In genomic region chr19:1269065-1269477, GRCh38 we compare ENCODE assay signal across 1 cellular context.
TF ChIP-seq lines count a peak whose summit lies in the region.

Gene CIRBP, plus strand, starts transcription at chr19:1269332. Its CDS starts 1,602 bp downstream, at chr19:1270934.

TF ChIP-seq in HepG2, 621 proteins besides CTCF, POLR2A, EP300 and RAD21 (continued from another document and continues in another):
- peak; percentile 4; the same call in 1 of the 2 replicates for TF ChIP-seq ZBTB33 (CRISPR knock-in tag; IDR thresholded peaks at IDR 0.05)
- TF ChIP-seq YEATS2 (CRISPR knock-in tag; IDR thresholded peaks at IDR 0.05; ENCODE audit: borderline replicate concordance): peak; percentile 47; the same call in 1 of the 2 replicates
- peak; percentile 98 for TF ChIP-seq POLR2AphosphoS5 (IDR thresholded peaks at IDR 0.05; ENCODE audit: low read depth, low read length)
- TF ChIP-seq NPAS2 (CRISPR knock-in tag; IDR thresholded peaks at IDR 0.05; ENCODE audit: borderline replicate concordance): no peak
- TF ChIP-seq ZNF496 (CRISPR knock-in tag; IDR thresholded peaks at IDR 0.05; ENCODE audit: insufficient replicate concordance): no peak
- TF ChIP-seq BCL6 (CRISPR knock-in tag; IDR thresholded peaks at IDR 0.05): peak; percentile 33; the same call in 1 of the 2 replicates
- 0 out of 2 replicates have a peak, but pooled peaks have one; percentile 7 for TF ChIP-seq ZNF616 (CRISPR knock-in tag; IDR thresholded peaks at IDR 0.05; ENCODE audit: low read depth)
- no peak for TF ChIP-seq NFKB2 (CRISPR knock-in tag; IDR thresholded peaks at IDR 0.05; ENCODE audit: borderline replicate concordance)
- 0 out of 2 replicates have a peak, but pooled peaks have one; percentile 84 for TF ChIP-seq ZNF138 (CRISPR knock-in tag; IDR thresholded peaks at IDR 0.05; ENCODE audit: low read depth)
- peak; percentile 48; the same call in 1 of the 2 replicates for TF ChIP-seq ELF1 (CRISPR knock-in tag; IDR thresholded peaks at IDR 0.05)
- TF ChIP-seq MAFF (IDR thresholded peaks at IDR 0.05; ENCODE audit: low read depth, low read length): no peak
- no peak for TF ChIP-seq BRF2 (CRISPR knock-in tag; IDR thresholded peaks at IDR 0.05)
- 0 out of 2 replicates have a peak, but pooled peaks have one; percentile 17 for TF ChIP-seq DNMT1 (CRISPR knock-in tag; IDR thresholded peaks at IDR 0.05)
- TF ChIP-seq ZBED4 (CRISPR knock-in tag; IDR thresholded peaks at IDR 0.05; ENCODE audit: borderline replicate concordance): peak; percentile 79
- TF ChIP-seq ARHGAP35 (CRISPR knock-in tag; IDR thresholded peaks at IDR 0.05; ENCODE audit: borderline replicate concordance): no peak
- TF ChIP-seq ZNF546 (CRISPR knock-in tag; conservative IDR thresholded peaks at IDR 0.05): peak; percentile 88; the same call in 1 of the 2 replicates
- TF ChIP-seq SMC3 (IDR thresholded peaks at IDR 0.05; ENCODE audit: low read length): no peak
- TF ChIP-seq REST (IDR thresholded peaks at IDR 0.05; ENCODE audit: borderline replicate concordance in 1 of 2, low read depth in 1 of 2, low read length in 2 of 2): peak in 1 of 2 experiments; percentile 52; a peak in 1 of 4 replicates
- TF ChIP-seq TEAD3 (CRISPR knock-in tag; optimal IDR thresholded peaks at IDR 0.05; ENCODE audit: borderline replicate concordance): peak; percentile 9
- no peak for TF ChIP-seq MTA3 (CRISPR knock-in tag; IDR thresholded peaks at IDR 0.05)
- peak; percentile 80 for TF ChIP-seq AGO1 (IDR thresholded peaks at IDR 0.05; ENCODE audit: low read depth, low read length, poor library complexity, severe bottlenecking)
- TF ChIP-seq ZMYM4 (CRISPR knock-in tag; IDR thresholded peaks at IDR 0.05): peak; percentile 38; the same call in 1 of the 2 replicates
- 0 out of 2 replicates have a peak, but pooled peaks have one; percentile 44 for TF ChIP-seq CENPBD1 (CRISPR knock-in tag; IDR thresholded peaks at IDR 0.05; ENCODE audit: borderline replicate concordance, low read depth)
- TF ChIP-seq ZNF275 (CRISPR knock-in tag; IDR thresholded peaks at IDR 0.05; ENCODE audit: borderline replicate concordance): no peak; the same call in 1 of the 2 replicates
- TF ChIP-seq NCOA1 (CRISPR knock-in tag; IDR thresholded peaks at IDR 0.05): no peak
- 0 out of 2 replicates have a peak, but pooled peaks have one; percentile 7 for TF ChIP-seq MIER2 (CRISPR knock-in tag; IDR thresholded peaks at IDR 0.05)
- 0 out of 2 replicates have a peak, but pooled peaks have one; percentile 19 for TF ChIP-seq MLX (CRISPR knock-in tag; IDR thresholded peaks at IDR 0.05)
- peak; percentile 28; the same call in 1 of the 2 replicates for TF ChIP-seq KLF6 (CRISPR knock-in tag; IDR thresholded peaks at IDR 0.05)
- TF ChIP-seq GFI1 (CRISPR knock-in tag; IDR thresholded peaks at IDR 0.05; ENCODE audit: borderline replicate concordance): peak; percentile 10; the same call in 1 of the 2 replicates
- peak; percentile 84; the same call in 1 of the 2 replicates for TF ChIP-seq ZNF747 (CRISPR knock-in tag; IDR thresholded peaks at IDR 0.05; ENCODE audit: borderline replicate concordance)
- TF ChIP-seq HNRNPL (IDR thresholded peaks at IDR 0.05; ENCODE audit: low read depth, low read length): 0 out of 2 replicates have a peak, but pooled peaks have one; percentile 39
- TF ChIP-seq ZNF180 (CRISPR knock-in tag; IDR thresholded peaks at IDR 0.05; ENCODE audit: borderline replicate concordance, low read depth): no peak
- TF ChIP-seq HES4 (CRISPR knock-in tag; IDR thresholded peaks at IDR 0.05; ENCODE audit: borderline replicate concordance): 0 out of 2 replicates have a peak, but pooled peaks have one; percentile 3
- TF ChIP-seq ZGPAT (CRISPR knock-in tag; IDR thresholded peaks at IDR 0.05): peak; percentile 29; the same call in 1 of the 2 replicates
- TF ChIP-seq NFATC3 (CRISPR knock-in tag; IDR thresholded peaks at IDR 0.05): no peak
- peak; percentile 83; the same call in 2 of the 3 replicates for TF ChIP-seq MXI1 (IDR thresholded peaks at IDR 0.05; ENCODE audit: borderline replicate concordance, low read depth, low read length)
- no peak for TF ChIP-seq ZNF547 (CRISPR knock-in tag; IDR thresholded peaks at IDR 0.05)
- 0 out of 2 replicates have a peak, but pooled peaks have one; percentile 30 for TF ChIP-seq ATF3 (CRISPR knock-in tag; IDR thresholded peaks at IDR 0.05)
- TF ChIP-seq TAF1 (CRISPR knock-in tag; IDR thresholded peaks at IDR 0.05): peak; percentile 80
- TF ChIP-seq ZNF362 (CRISPR knock-in tag; IDR thresholded peaks at IDR 0.05; ENCODE audit: borderline replicate concordance): 0 out of 2 replicates have a peak, but pooled peaks have one; percentile 23
- TF ChIP-seq HOXA9 (CRISPR knock-in tag; IDR thresholded peaks at IDR 0.05; ENCODE audit: borderline replicate concordance): no peak
- no peak for TF ChIP-seq ATF4 (CRISPR knock-in tag; IDR thresholded peaks at IDR 0.05)
- peak; percentile 20; the same call in 1 of the 2 replicates for TF ChIP-seq MEIS1 (CRISPR knock-in tag; IDR thresholded peaks at IDR 0.05; ENCODE audit: borderline replicate concordance)
- 0 out of 2 replicates have a peak, but pooled peaks have one; percentile 42 for TF ChIP-seq SNAPC2 (CRISPR knock-in tag; IDR thresholded peaks at IDR 0.05)
- no peak for TF ChIP-seq ARNT (IDR thresholded peaks at IDR 0.05)
- TF ChIP-seq ZNF350 (CRISPR knock-in tag; IDR thresholded peaks at IDR 0.05; ENCODE audit: borderline replicate concordance, low read depth): no peak
